ENCODE assay signal across 32 cellular contexts in the genomic region with DNA sequence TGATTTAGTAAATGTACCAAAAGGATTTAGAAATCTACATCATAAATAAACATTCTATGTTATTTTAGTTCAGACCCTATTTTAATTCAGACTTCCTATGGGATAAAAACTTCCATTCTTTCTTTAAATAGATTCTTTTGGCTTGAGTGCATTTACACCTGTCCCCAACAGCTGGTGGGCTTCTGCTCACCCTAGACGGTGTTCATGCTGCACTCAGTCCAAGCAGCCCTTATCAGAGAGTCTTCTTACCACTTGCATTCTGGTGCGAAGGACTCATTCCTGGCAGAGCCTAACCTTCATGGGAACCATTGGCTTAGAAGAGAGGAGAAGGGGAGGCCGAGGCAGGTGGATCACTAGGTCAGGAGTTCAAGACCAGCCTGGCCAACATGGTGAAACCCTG. TPM values are rescaled to one million over a fixed set of nuclear protein-coding genes. Genes with fewer than 3 reads are reported as not detected.
"Had no signal": no experiment of that assay in that cellular context is flagged by ENCODE, and none has a peak within 500 bp of the region (broad histone marks: within the 10 kb centered on the region; RNA-seq: fewer than 3 reads in every experiment).

No MANE protein-coding gene starts in this region.

- DNase-seq: naive B cell; naive thymus-derived CD8-positive, alpha-beta T cell; occipital lobe; ovary; posterior cingulate gyrus; psoas muscle; right cardiac atrium; right lobe of liver; sigmoid colon; spleen; stimulated activated CD4-positive, alpha-beta T cell treated with anti-CD3 and anti-CD28 coated beads, Interleukin-12 subunit alpha, Interleukin-12 subunit beta, amount 100 ng/mL, for 4 hours; stimulated activated CD4-positive, alpha-beta T cell treated with anti-CD3 and anti-CD28 coated beads, Interleukin-1b, Interleukin-23, amount 100 ng/mL, for 48 hours; stimulated activated CD4-positive, alpha-beta T cell treated with anti-CD3 and anti-CD28 coated beads, Interleukin-4, amount 100 ng/mL, for 1 hour; stimulated activated CD4-positive, alpha-beta T cell treated with anti-CD3 and anti-CD28 coated beads, Interleukin-4, amount 100 ng/mL, for 4 hours; stimulated activated CD8-positive, alpha-beta memory T cell treated with anti-CD3 and anti-CD28 coated beads, Interleukin-4, amount 100 ng/mL, for 48 hours; stimulated activated naive CD4-positive, alpha-beta T cell; stimulated activated naive CD8-positive, alpha-beta T cell treated with anti-CD3 and anti-CD28 coated beads, Interleukin-15, amount 100 ng/mL, for 72 hours; stimulated activated naive CD8-positive, alpha-beta T cell treated with anti-CD3 and anti-CD28 coated beads, Interleukin-15, Interleukin-2, amounts not matched to agents 100 U/mL and 50 U/mL, for 24 hours; substantia nigra; testis; tibial artery; transverse colon; upper lobe of left lung; uterus had no signal

- H2AFZ ChIP-seq: neural progenitor cell, parathyroid adenoma had no signal

- H3K27me3 ChIP-seq: neural progenitor cell, ovary, right lobe of liver, sigmoid colon, spleen, suprapubic skin, testis, tibial artery, transverse colon, upper lobe of left lung, uterus had no signal

- H3K27ac ChIP-seq: neural progenitor cell, ovary, parathyroid adenoma, psoas muscle, right lobe of liver, sigmoid colon, skin epidermis, spleen, suprapubic skin, testis, tibial artery, transverse colon, upper lobe of left lung, uterus had no signal

- ATAC-seq: naive thymus-derived CD8-positive, alpha-beta T cell; natural killer cell treated with Interleukin-12 subunit alpha and Interleukin-12 subunit beta and Interleukin-15 and Interleukin-18, amount 100 ng/mL, for 72 hours; psoas muscle; right cardiac atrium; right lobe of liver; stimulated activated memory B cell treated with anti-CD40 and anti-IgM and Interleukin-4, amounts not matched to agents 10 μg/mL and 1 μg/mL and 100 μg/mL, for 72 hours; stimulated activated naive CD8-positive, alpha-beta T cell treated with anti-CD3 and anti-CD28 coated beads, Interleukin-15, amount 100 ng/mL, for 72 hours; stimulated activated naive CD8-positive, alpha-beta T cell treated with anti-CD3 and anti-CD28 coated beads, Interleukin-15, Interleukin-2, amounts not matched to agents 100 U/mL and 50 U/mL, for 24 hours had no signal

- H3K4me3 Mint-ChIP-seq: naive B cell; naive thymus-derived CD8-positive, alpha-beta T cell; natural killer cell treated with Interleukin-12 subunit alpha and Interleukin-12 subunit beta and Interleukin-15 and Interleukin-18, amount 100 ng/mL, for 72 hours; neural progenitor cell; stimulated activated memory B cell treated with anti-CD40 and anti-IgM and Interleukin-4, amounts not matched to agents 10 μg/mL and 1 μg/mL and 100 μg/mL, for 72 hours; stimulated activated naive CD8-positive, alpha-beta T cell treated with anti-CD3 and anti-CD28 coated beads, Interleukin-15, amount 100 ng/mL, for 72 hours had no signal

- H3K27me3 Mint-ChIP-seq: natural killer cell treated with Interleukin-12 subunit alpha and Interleukin-12 subunit beta and Interleukin-15 and Interleukin-18, amount 100 ng/mL, for 72 hours; progenitor cell of endocrine pancreas; stimulated activated memory B cell treated with anti-CD40 and anti-IgM and Interleukin-4, amounts not matched to agents 10 μg/mL and 1 μg/mL and 100 μg/mL, for 72 hours; stimulated activated naive CD8-positive, alpha-beta T cell treated with anti-CD3 and anti-CD28 coated beads, Interleukin-15, amount 100 ng/mL, for 72 hours had no signal

- H3K4me3 ChIP-seq: neural progenitor cell, ovary, psoas muscle, right lobe of liver, sigmoid colon, skin epidermis, smooth muscle cell, spleen, suprapubic skin, testis, tibial artery, transverse colon, upper lobe of left lung, uterus had no signal

- H3K4me2 ChIP-seq: neural progenitor cell, smooth muscle cell had no signal

- H3K79me2 ChIP-seq: parathyroid adenoma had no signal

- H3K36me3 ChIP-seq: neural progenitor cell, ovary, right lobe of liver, sigmoid colon, spleen, suprapubic skin, transverse colon, upper lobe of left lung, uterus had no signal

- H3K27ac Mint-ChIP-seq: naive B cell; naive thymus-derived CD8-positive, alpha-beta T cell; natural killer cell treated with Interleukin-12 subunit alpha and Interleukin-12 subunit beta and Interleukin-15 and Interleukin-18, amount 100 ng/mL, for 72 hours; neural progenitor cell; progenitor cell of endocrine pancreas; stimulated activated memory B cell treated with anti-CD40 and anti-IgM and Interleukin-4, amounts not matched to agents 10 μg/mL and 1 μg/mL and 100 μg/mL, for 72 hours; stimulated activated naive CD8-positive, alpha-beta T cell treated with anti-CD3 and anti-CD28 coated beads, Interleukin-15, amount 100 ng/mL, for 72 hours had no signal

- H3K36me3 Mint-ChIP-seq: naive B cell; naive thymus-derived CD8-positive, alpha-beta T cell; natural killer cell treated with Interleukin-12 subunit alpha and Interleukin-12 subunit beta and Interleukin-15 and Interleukin-18, amount 100 ng/mL, for 72 hours; neural progenitor cell; stimulated activated memory B cell treated with anti-CD40 and anti-IgM and Interleukin-4, amounts not matched to agents 10 μg/mL and 1 μg/mL and 100 μg/mL, for 72 hours had no signal

- H3K9me3 Mint-ChIP-seq: neural progenitor cell; stimulated activated memory B cell treated with anti-CD40 and anti-IgM and Interleukin-4, amounts not matched to agents 10 μg/mL and 1 μg/mL and 100 μg/mL, for 72 hours; stimulated activated naive CD8-positive, alpha-beta T cell treated with anti-CD3 and anti-CD28 coated beads, Interleukin-15, amount 100 ng/mL, for 72 hours had no signal

- H3K9ac ChIP-seq: neural progenitor cell, parathyroid adenoma had no signal

- H3K9me3 ChIP-seq: ovary, psoas muscle, right lobe of liver, sigmoid colon, spleen, suprapubic skin, testis, tibial artery, transverse colon, upper lobe of left lung, uterus had no signal

- H3K4me1 ChIP-seq: parathyroid adenoma, psoas muscle, right lobe of liver, sigmoid colon, spleen, suprapubic skin, testis, uterus had no signal

- H3K4me1 Mint-ChIP-seq: naive B cell; naive thymus-derived CD8-positive, alpha-beta T cell; stimulated activated memory B cell treated with anti-CD40 and anti-IgM and Interleukin-4, amounts not matched to agents 10 μg/mL and 1 μg/mL and 100 μg/mL, for 72 hours; stimulated activated naive CD8-positive, alpha-beta T cell treated with anti-CD3 and anti-CD28 coated beads, Interleukin-15, amount 100 ng/mL, for 72 hours had no signal

RNA-seq across cellular contexts. Expression of a gene that starts 57.3 kb away (rescaled TPM):
- total RNA-seq: naive thymus-derived CD8-positive, alpha-beta T cell; natural killer cell treated with Interleukin-12 subunit alpha and Interleukin-12 subunit beta and Interleukin-15 and Interleukin-18, amount 100 ng/mL, for 72 hours had no signal
- polyA plus RNA-seq: naive thymus-derived CD8-positive, alpha-beta T cell had no signal
